ENCODE assay signal across 8 cellular contexts in genomic region chr9:91711755-91712591, GRCh38.
A peak's percentile ranks its signal among the peaks of the same experiment; 100 is the strongest.
DNase-seq lines count a peak whose midpoint lies in the region; ATAC-seq, FAIRE-seq and TF ChIP-seq lines count a peak whose summit lies in the region.

No MANE protein-coding gene starts in this region.

- no peaks in the 10 kb centered on the region for H4K20me1 ChIP-seq in DND-41 (ENCODE audit: insufficient read depth, low read length)

- H3K27ac ChIP-seq in DND-41 (ENCODE audit: low read length) (no peak overlapping the region), left lung (no peak overlapping the region)

- TF ChIP-seq CTCF in DND-41 (IDR thresholded peaks at IDR 0.05; ENCODE audit: borderline replicate concordance, extremely low read depth, low read length, poor library complexity, severe bottlenecking) (no peak), left lung (IDR thresholded peaks at IDR 0.05) (no peak)

- FAIRE-seq in urothelium cell line (lab: Jason Lieb, UNC): peak; percentile 100

- H3K4me3 ChIP-seq in DND-41 (ENCODE audit: low read depth in 1 of 2, low read length in 2 of 2) (no peak overlapping the region), left lung (no peak overlapping the region)

- H3K4me2 ChIP-seq in DND-41 (ENCODE audit: insufficient read depth, low read length): no peak overlapping the region

- no peaks in the 10 kb centered on the region for H3K9me3 ChIP-seq in DND-41 (ENCODE audit: insufficient read depth, low read length, severe bottlenecking)
- peaks cover 0 to 5% of the 10 kb centered on the region in 2 donors for H3K9me3 ChIP-seq in left lung

- intact Hi-C loops in left lung (cut with DNase I): no loop called here
- intact Hi-C loops in left ventricle myocardium superior (cut with micrococcal nuclease): no loop called here

- H3K4me1 ChIP-seq in DND-41 (ENCODE audit: insufficient read depth, low read length): no peaks in the 10 kb centered on the region
- no peaks in the 10 kb centered on the region for H3K4me1 ChIP-seq in left lung

- ATAC-seq in DND-41 (ENCODE audit: insufficient read depth, low read depth): peak; percentile 62; the same call in 2 of the 3 replicates
- peak; percentile 73 for ATAC-seq in GM19467 (IDR thresholded peaks at IDR 0.05; ENCODE audit: unreplicated experiment)
- ATAC-seq in HG03520 (IDR thresholded peaks at IDR 0.05; ENCODE audit: unreplicated experiment): peak; percentile 86
- ATAC-seq in left lung: peak; percentile 29
- no peak for ATAC-seq in left ventricle myocardium superior

- no peaks in the 10 kb centered on the region for H3K79me2 ChIP-seq in DND-41 (ENCODE audit: insufficient read depth, low read length)

- H3K27me3 ChIP-seq in DND-41 (ENCODE audit: insufficient read depth, low read length, poor library complexity) (no peaks in the 10 kb centered on the region), left lung (peaks cover 0 to 16% of the 10 kb centered on the region in 2 donors)

- H3K36me3 ChIP-seq in DND-41 (ENCODE audit: insufficient read depth, low read length): no peaks in the 10 kb centered on the region
- no peaks in the 10 kb centered on the region for H3K36me3 ChIP-seq in left lung

- DNase-seq in DND-41 (peak; percentile 30), left lung (no peak), urothelium cell line (ENCODE audit: low spot score) (no peak), left ventricle myocardium superior (no peak), NCI-H187 (lab: John Stamatoyannopoulos, UW) (no peak)
- DNase-seq in activated CD4-positive, alpha-beta T cell treated with anti-CD3 and anti-CD28 coated beads, Interleukin-2, amount 50 U/mL, for 48 hours: peak; percentile 60 to 73

- H2AFZ ChIP-seq in DND-41 (ENCODE audit: low read depth, low read length): no peak overlapping the region

- no peak overlapping the region for H3K9ac ChIP-seq in DND-41 (ENCODE audit: low read depth, low read length)

Comparison
In these comparisons a context has a peak if more than half of its experiments do, and no peak if none do; other contexts are left out.
1. DNase-seq: peak in DND-41 (single experiment) and activated CD4-positive, alpha-beta T cell treated with anti-CD3 and anti-CD28 coated beads, Interleukin-2, amount 50 U/mL, for 48 hours (2 of 2); none in left lung (0 of 2), urothelium cell line (single experiment), left ventricle myocardium superior (single experiment) and NCI-H187 (0 of 2).